8 cellular contexts compared by ENCODE assay signal in the genomic region with DNA sequence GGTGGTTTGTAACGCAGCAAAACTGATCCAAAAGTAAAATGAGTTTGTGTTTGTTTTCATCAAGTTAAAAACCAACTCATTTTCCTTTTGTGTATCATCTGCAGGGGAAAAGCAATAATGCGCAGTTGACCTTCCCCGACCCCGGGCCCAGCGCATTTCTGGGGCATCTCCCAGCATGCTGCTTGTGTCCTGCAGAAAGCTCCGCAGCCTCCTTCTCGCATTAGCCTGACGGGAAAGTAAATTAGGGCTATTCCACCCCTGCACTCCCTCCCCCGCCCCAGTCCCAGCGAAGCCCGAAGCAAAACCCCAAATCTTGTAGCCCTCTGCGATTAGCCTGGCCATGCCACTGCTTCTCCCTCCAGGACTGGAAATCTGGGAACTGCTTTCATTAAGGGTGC.
A peak's percentile ranks its signal among the peaks of the same experiment; 100 is the strongest.
DNase-seq lines count a peak whose midpoint lies in the region; ATAC-seq and TF ChIP-seq lines count a peak whose summit lies in the region.

No MANE protein-coding gene starts in this region.

- H3K27me3 ChIP-seq in breast epithelium: no peaks in the 10 kb centered on the region
- H3K27me3 ChIP-seq in muscle layer of duodenum (ENCODE audit: low read depth, low read length): no peaks in the 10 kb centered on the region
- H3K27me3 ChIP-seq in upper lobe of left lung: no peaks in the 10 kb centered on the region

- TF ChIP-seq CTCF in breast epithelium (IDR thresholded peaks at IDR 0.05) (no peak), MCF 10A (IDR thresholded peaks at IDR 0.05; ENCODE audit: unreplicated experiment) (no peak), upper lobe of left lung (IDR thresholded peaks at IDR 0.05) (no peak)

- H3K36me3 ChIP-seq in breast epithelium: no peaks in the 10 kb centered on the region
- no peaks in the 10 kb centered on the region for H3K36me3 ChIP-seq in muscle layer of duodenum (ENCODE audit: control insufficient read depth in 1 of 2, insufficient read depth in 2 of 2, low read length in 2 of 2)
- H3K36me3 ChIP-seq in upper lobe of left lung: no peaks in the 10 kb centered on the region

- no peak for TF ChIP-seq POLR2A in breast epithelium (IDR thresholded peaks at IDR 0.05)
- TF ChIP-seq POLR2A in upper lobe of left lung (IDR thresholded peaks at IDR 0.05): no peak

- peaks cover 6% of the 10 kb centered on the region for H3K4me1 Mint-ChIP-seq in MCF 10A (ENCODE audit: insufficient read depth, unreplicated experiment)

- no peak overlapping the region for H3K27ac ChIP-seq in breast epithelium
- no peak overlapping the region for H3K27ac ChIP-seq in muscle layer of duodenum (ENCODE audit: low read length)
- H3K27ac ChIP-seq in upper lobe of left lung: peak overlapping the region in 2 of 4 donors; percentile 62 to 75

- H3K27me3 Mint-ChIP-seq in MCF 10A (ENCODE audit: insufficient read depth, unreplicated experiment): no peaks in the 10 kb centered on the region

- 79 to 87% methylated on average over 12 of the region's 12 CpGs for WGBS in upper lobe of left lung, 2 donors

- intact Hi-C loops in breast epithelium (cut with DNase I; ENCODE audit: low total_unique reads): no loop called here
- intact Hi-C loops in MCF 10A (cut with micrococcal nuclease): loop anchor here (1.0 to 2.0 kb wide), 4 partner anchors 82 to 392 kb away; partner anchors contain the start of gene PPM1B

- POLR2A ChIA-PET in MCF 10A (lab: Yijun Ruan, JAX): no interaction called here

- no peak overlapping the region for H3K4me3 Mint-ChIP-seq in MCF 10A (ENCODE audit: unreplicated experiment)

- no peak for TF ChIP-seq EP300 in upper lobe of left lung (IDR thresholded peaks at IDR 0.05)

- DNase-seq in breast epithelium (ENCODE audit: low spot score in 2 of 2) (no peak), MCF 10A (ENCODE audit: unreplicated experiment) (no peak), ecto neural progenitor cell (ENCODE audit: low spot score) (peak; percentile 47), upper lobe of left lung (peak in 1 of 2 donors; percentile 30), NOMO-1 (lab: John Stamatoyannopoulos, UW; ENCODE audit: unreplicated experiment in 2 of 2) (no peak), hippocampal formation (lab: John Stamatoyannopoulos, UW) (no peak)
- no peak for DNase-seq in activated CD4-positive, CD25-positive, alpha-beta regulatory T cell treated with anti-CD3 and anti-CD28 coated beads, Interleukin-2, amount 50 U/mL, for 72 hours

- H3K4me3 ChIP-seq in breast epithelium (peak overlapping the region; percentile 27 to 60 (median 39)), muscle layer of duodenum (ENCODE audit: low read depth in 1 of 2, low read length in 2 of 2) (peak overlapping the region; percentile 47 to 64), upper lobe of left lung (peak overlapping the region in 3 of 4 donors; percentile 17 to 46 (median 43))

- H3K27ac Mint-ChIP-seq in MCF 10A (ENCODE audit: low read depth, unreplicated experiment): no peak overlapping the region

- H3K9me3 Mint-ChIP-seq in MCF 10A (ENCODE audit: unreplicated experiment): no peaks in the 10 kb centered on the region

- no peak for ATAC-seq in upper lobe of left lung (ENCODE audit: low FRiP score in 2 of 2)

- H3K9me3 ChIP-seq in breast epithelium (no peaks in the 10 kb centered on the region), muscle layer of duodenum (ENCODE audit: control insufficient read depth in 1 of 2, low read length in 2 of 2) (no peaks in the 10 kb centered on the region), upper lobe of left lung (no peaks in the 10 kb centered on the region)

- no peaks in the 10 kb centered on the region for H3K4me1 ChIP-seq in breast epithelium
- no peaks in the 10 kb centered on the region for H3K4me1 ChIP-seq in muscle layer of duodenum (ENCODE audit: control insufficient read depth in 1 of 2, insufficient read depth in 2 of 2, low read length in 2 of 2)
- peaks cover 9 to 14% (median 11%) of the 10 kb centered on the region in 4 donors for H3K4me1 ChIP-seq in upper lobe of left lung

- CTCF ChIA-PET in MCF 10A (lab: Yijun Ruan, JAX): interaction anchor here (0.6 to 2.6 kb wide), 21 partner anchors 10 to 842 kb away, joined by 3 to 14 read pairs (median 4); no protein-coding TSS in a partner anchor

- no peaks in the 10 kb centered on the region for H3K36me3 Mint-ChIP-seq in MCF 10A (ENCODE audit: insufficient read depth, unreplicated experiment)

- BruUV-seq in MCF 10A (replicated peaks; lab: Mats Ljungman, UMichigan): no TSS peak
